22 cellular contexts compared by ENCODE assay signal in genomic region chr21:41733951-41734689, GRCh38. TPM values are rescaled to one million over a fixed set of nuclear protein-coding genes. Genes with fewer than 3 reads are reported as not detected.
A peak's percentile ranks its signal among the peaks of the same experiment; 100 is the strongest.
DNase-seq lines count a peak whose midpoint lies in the region; ATAC-seq and TF ChIP-seq lines count a peak whose summit lies in the region.
"Had no signal": no experiment of that assay in that cellular context is flagged by ENCODE, and none has a peak within 500 bp of the region (broad histone marks: within the 10 kb centered on the region; RNA-seq: fewer than 3 reads in every experiment).

No MANE protein-coding gene starts in this region.

- no peak overlapping the region for H2AFZ ChIP-seq in neuronal stem cell (ENCODE audit: low read length)

- WGBS in neuronal stem cell (ENCODE audit: extremely low coverage in 2 of 2, insufficient read length in 2 of 2, insufficient replicate concordance in 1 of 2), 2 donors: no CpG with 5 or more reads among the region's 13 CpGs

- H4K8ac ChIP-seq in neuronal stem cell (ENCODE audit: low read depth, low read length): no peak overlapping the region

- H4K91ac ChIP-seq in neuronal stem cell (ENCODE audit: low read depth, low read length, poor library complexity): no peak overlapping the region

- H3K14ac ChIP-seq in neuronal stem cell (ENCODE audit: low read length): no peak overlapping the region

- TF ChIP-seq CTCF in C4-2B (conservative IDR thresholded peaks at IDR 0.05): no peak
- TF ChIP-seq CTCF in Panc1 (IDR thresholded peaks at IDR 0.05): no peak
- no peak for TF ChIP-seq CTCF in CD4-positive, alpha-beta T cell (IDR thresholded peaks at IDR 0.05)
- no peak for TF ChIP-seq CTCF in MCF 10A (IDR thresholded peaks at IDR 0.05; ENCODE audit: unreplicated experiment)

- H3K4ac ChIP-seq in neuronal stem cell (ENCODE audit: low read length): no peak overlapping the region

- H3K23ac ChIP-seq in neuronal stem cell (ENCODE audit: low read depth, low read length, poor library complexity): no peak overlapping the region

- POLR2A ChIA-PET in Panc1 (lab: Charles Lee) (no interaction called here), MCF 10A (lab: Yijun Ruan, JAX) (interaction anchor here (0.6 to 1.1 kb wide), 4 partner anchors 8 to 342 kb away, joined by 3 to 4 read pairs (median 4); no protein-coding TSS in a partner anchor)
- POLR2A ChIA-PET in CD4-positive, alpha-beta T cell (lab: Charles Lee): no interaction called here

- no peak overlapping the region for H3K4me3 Mint-ChIP-seq in CD4-positive, alpha-beta T cell
- H3K4me3 Mint-ChIP-seq in MCF 10A (ENCODE audit: unreplicated experiment): no peak overlapping the region
- H3K4me3 Mint-ChIP-seq: CD4-positive, alpha-beta memory T cell had no signal

- no peak for DNase-seq in Panc1 (ENCODE audit: low read depth, low spot score)
- DNase-seq in neuronal stem cell (ENCODE audit: low spot score): no peak
- no peak for DNase-seq in CD4-positive, alpha-beta T cell
- no peak for DNase-seq in MCF 10A (ENCODE audit: unreplicated experiment)
- DNase-seq: Caco-2; CD4-positive, alpha-beta memory T cell; DMS 273 treated with DMSO at 0.1 percent for 48 hours; DMS79 treated with DMSO at 0.1 percent for 48 hours; H7; MV-4-11; NCI-H1694; NCI-H2081; NCI-H2171 treated with DMSO at 0.1 percent for 48 hours; NCI-H524 treated with DMSO at 0.1 percent for 48 hours; RPMI8226; SHP77 treated with DMSO at 0.1 percent for 48 hours had no signal

- H2BK120ac ChIP-seq in neuronal stem cell (ENCODE audit: low read depth, low read length): no peak overlapping the region

- H3K9me3 Mint-ChIP-seq in CD4-positive, alpha-beta T cell: peaks cover 15% of the 10 kb centered on the region
- H3K9me3 Mint-ChIP-seq in MCF 10A (ENCODE audit: unreplicated experiment): peaks cover 8% of the 10 kb centered on the region

- H3K36me3 ChIP-seq in Panc1 (ENCODE audit: control insufficient read depth, insufficient read depth, low read length) (peaks cover 8% of the 10 kb centered on the region; the same call in 1 of the 2 replicates), neuronal stem cell (replicated peaks in 1 of 2; ENCODE audit: control insufficient read depth in 2 of 2, insufficient read depth in 2 of 2, low read length in 2 of 2) (no peaks in the 10 kb centered on the region)

- H3K4me1 ChIP-seq in Panc1 (ENCODE audit: control insufficient read depth, insufficient read depth, low read length) (peaks cover 7% of the 10 kb centered on the region), neuronal stem cell (ENCODE audit: control insufficient read depth in 2 of 2, insufficient read depth in 1 of 2, low read depth in 1 of 2, low read length in 2 of 2) (no peaks in the 10 kb centered on the region)

- H3K27me3 ChIP-seq in Panc1 (ENCODE audit: control insufficient read depth, insufficient read depth, low read length) (no peaks in the 10 kb centered on the region), neuronal stem cell (ENCODE audit: control insufficient read depth in 3 of 3, insufficient read depth in 3 of 3, low read depth in 1 of 3, low read length in 3 of 3) (peaks cover 0 to under 1% (median 0%) of the 10 kb centered on the region in 3 experiments)
- peaks cover 14% of the 10 kb centered on the region for H3K27me3 ChIP-seq in CD4-positive, alpha-beta T cell (ENCODE audit: control insufficient read depth, insufficient read depth, low read length)

- no peak for ATAC-seq in Panc1
- peak; percentile 71 for ATAC-seq in esophagus mucosa
- no peak for ATAC-seq in HG03457 (IDR thresholded peaks at IDR 0.05; ENCODE audit: unreplicated experiment)
- no peak for ATAC-seq in HG03097 (IDR thresholded peaks at IDR 0.05; ENCODE audit: low FRiP score, unreplicated experiment)
- ATAC-seq in CD4-positive, alpha-beta T cell (ENCODE audit: poor library complexity): no peak

- H2BK12ac ChIP-seq in neuronal stem cell (ENCODE audit: low read length): no peak overlapping the region

- H3K4me1 Mint-ChIP-seq in CD4-positive, alpha-beta T cell (ENCODE audit: low read depth): no peaks in the 10 kb centered on the region
- H3K4me1 Mint-ChIP-seq in MCF 10A (ENCODE audit: insufficient read depth, unreplicated experiment): peaks cover 7% of the 10 kb centered on the region
- H3K4me1 Mint-ChIP-seq: CD4-positive, alpha-beta memory T cell had no signal

- H2AK5ac ChIP-seq in neuronal stem cell (ENCODE audit: low read depth, low read length): no peak overlapping the region

- no peak overlapping the region for H3K4me2 ChIP-seq in neuronal stem cell (ENCODE audit: insufficient read depth, low read length, poor library complexity, severe bottlenecking)
- H3K4me2 ChIP-seq: KMS-11 had no signal

- H2BK5ac ChIP-seq in neuronal stem cell (ENCODE audit: low read length): no peak overlapping the region

- intact Hi-C loops in Panc1 (cut with micrococcal nuclease; ENCODE audit: unreplicated experiment) (no loop called here), MCF 10A (cut with micrococcal nuclease) (no loop called here)
- intact Hi-C loops in CD4-positive, alpha-beta T cell (cut with DNase I, micrococcal nuclease): no loop called here

- H3K27ac Mint-ChIP-seq in CD4-positive, alpha-beta T cell: no peak overlapping the region
- H3K27ac Mint-ChIP-seq in MCF 10A (ENCODE audit: low read depth, unreplicated experiment): no peak overlapping the region
- H3K27ac Mint-ChIP-seq: CD4-positive, alpha-beta memory T cell had no signal

- peaks cover 10% of the 10 kb centered on the region for H3K36me3 Mint-ChIP-seq in CD4-positive, alpha-beta T cell (ENCODE audit: low read depth)
- peaks cover 36% of the 10 kb centered on the region for H3K36me3 Mint-ChIP-seq in MCF 10A (ENCODE audit: insufficient read depth, unreplicated experiment)
- H3K36me3 Mint-ChIP-seq: CD4-positive, alpha-beta memory T cell had no signal

- no peak overlapping the region for H3K4me3 ChIP-seq in Panc1 (ENCODE audit: low read depth in 2 of 2, low read length in 2 of 2)
- no peak overlapping the region for H3K4me3 ChIP-seq in neuronal stem cell (ENCODE audit: low read length in 2 of 2)
- H3K4me3 ChIP-seq: SK-N-MC had no signal

- H2BK15ac ChIP-seq in neuronal stem cell (ENCODE audit: low read length): no peak overlapping the region

- H3K27ac ChIP-seq in C4-2B (peak overlapping the region; percentile 3; the same call in 1 of the 2 replicates), Panc1 (ENCODE audit: low read length) (peak overlapping the region; percentile 57; the same call in 1 of the 2 replicates), neuronal stem cell (replicated peaks; ENCODE audit: low read length) (no peak overlapping the region)
- no peak overlapping the region for H3K27ac ChIP-seq in CD4-positive, alpha-beta T cell (ENCODE audit: low read depth, low read length)
- H3K27ac ChIP-seq: KMS-11, SK-N-MC had no signal

- H3K27me3 Mint-ChIP-seq in CD4-positive, alpha-beta T cell: peaks cover 42% of the 10 kb centered on the region
- no peaks in the 10 kb centered on the region for H3K27me3 Mint-ChIP-seq in MCF 10A (ENCODE audit: insufficient read depth, unreplicated experiment)

- H3K9me3 ChIP-seq in Panc1 (ENCODE audit: control insufficient read depth, insufficient read depth, low read depth, low read length) (peaks cover 5% of the 10 kb centered on the region; the same call in 1 of the 2 replicates), neuronal stem cell (replicated peaks in 1 of 2; ENCODE audit: control insufficient read depth in 2 of 2, insufficient read depth in 1 of 2, low read depth in 1 of 2, low read length in 2 of 2) (peaks cover 8% of the 10 kb centered on the region in 2 donors)
- H3K9me3 ChIP-seq in CD4-positive, alpha-beta T cell (ENCODE audit: control insufficient read depth, low read length): peaks cover 6% of the 10 kb centered on the region

- no TSS peak for BruUV-seq in Panc1 (replicated peaks; lab: Mats Ljungman, UMichigan)
- no TSS peak for BruUV-seq in MCF 10A (replicated peaks; lab: Mats Ljungman, UMichigan)

- H3K9ac ChIP-seq in neuronal stem cell (ENCODE audit: low read depth, low read length, poor library complexity): no peak overlapping the region
- H3K9ac ChIP-seq: KMS-11 had no signal

- CTCF ChIA-PET in Panc1 (lab: Charles Lee): no interaction called here
- CTCF ChIA-PET in CD4-positive, alpha-beta T cell (lab: Charles Lee): no interaction called here
- CTCF ChIA-PET in MCF 10A (lab: Yijun Ruan, JAX): interaction anchor here (0.6 to 0.9 kb wide), 2 partner anchors 8 to 30 kb away, joined by 3 to 4 read pairs; no protein-coding TSS in a partner anchor

- in situ Hi-C loops in Panc1 (cut with HindIII; ENCODE audit: low pct_unique_long_range_greater_than_20kb, low sequenced_read_pairs): no loop called here

- no peaks in the 10 kb centered on the region for H3K79me1 ChIP-seq in neuronal stem cell (ENCODE audit: low read depth, low read length)

- H3K18ac ChIP-seq in neuronal stem cell (ENCODE audit: low read length): peak overlapping the region; percentile 3

RNA-seq across cellular contexts. Expression of gene RIPK4, which starts 32.7 kb away (rescaled TPM):
- 67.4 TPM for total RNA-seq in Panc1 (2021; ENCODE audit: unreplicated experiment)
- 76.4 TPM for polyA plus RNA-seq in Panc1 (2012; ENCODE audit: insufficient read length)
- 51.1 TPM for total RNA-seq in esophagus mucosa
- polyA plus RNA-seq in neuronal stem cell (2013, experiment 1 of 2): 0.47 TPM
- 0.46 TPM for polyA plus RNA-seq in neuronal stem cell (2013, experiment 2 of 2)
- total RNA-seq in CD4-positive, alpha-beta T cell: 1 to 10 TPM; 2.5 to 3.0 TPM
- total RNA-seq in MCF 10A (2022): 14.0 and 22.3 TPM in 2 replicates

Comparison
In these comparisons a context has a peak if more than half of its experiments do, and no peak if none do; other contexts are left out.
1. H3K27ac ChIP-seq: peak in C4-2B (single experiment) and Panc1 (single experiment); none in neuronal stem cell (single experiment) and CD4-positive, alpha-beta T cell (single experiment).